1 cellular context compared by ENCODE assay signal in the genomic region with DNA sequence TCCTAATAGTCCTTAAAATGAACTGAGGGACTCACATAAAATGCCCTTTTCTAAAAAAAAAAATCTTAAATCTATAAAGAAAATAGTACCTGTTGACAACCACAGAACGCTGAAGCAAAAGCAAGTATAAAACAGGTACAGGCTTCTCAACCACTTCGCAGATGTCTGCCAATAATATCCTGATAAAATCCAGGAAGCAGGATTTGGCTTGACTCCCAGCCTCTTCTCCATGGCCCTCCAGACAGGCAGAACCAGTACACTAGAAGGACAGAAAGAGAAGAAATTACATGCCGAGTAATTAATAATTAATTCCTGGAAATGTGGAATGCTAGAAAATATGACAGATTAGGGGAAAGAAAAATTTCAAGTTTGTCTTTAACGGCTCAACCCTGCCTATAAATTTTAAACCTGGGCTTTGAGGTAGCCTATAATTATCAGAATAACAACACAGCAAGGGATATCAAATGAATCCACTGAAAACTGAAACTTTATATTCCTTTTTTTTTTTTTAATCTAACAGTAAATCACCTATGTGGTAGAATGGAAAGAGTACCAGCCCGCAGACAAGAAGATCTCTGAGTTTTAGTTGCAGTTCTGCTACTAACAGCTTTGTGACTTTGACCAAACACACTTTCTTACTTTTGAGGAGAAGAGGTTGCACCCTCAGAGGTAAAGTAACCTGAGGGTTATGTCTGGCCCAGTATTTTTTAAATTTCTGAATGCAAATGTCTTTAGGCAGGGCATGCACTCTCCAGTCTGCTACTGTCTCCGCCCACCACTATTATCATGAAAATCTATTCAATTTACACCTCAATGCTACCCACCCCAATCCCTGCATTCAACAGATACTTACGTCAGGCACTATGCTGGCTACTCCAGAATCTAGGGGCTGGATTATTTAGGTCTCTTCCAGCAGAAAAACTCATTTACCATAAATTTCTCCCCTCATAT.
TF ChIP-seq lines count a peak whose summit lies in the region.

No MANE protein-coding gene starts in this region.

TF ChIP-seq in endothelial cell of umbilical vein, 7 proteins besides CTCF, POLR2A, EP300 and RAD21 (continued from another document):
- no peak for TF ChIP-seq EZH2 (IDR thresholded peaks at IDR 0.05; ENCODE audit: borderline replicate concordance, low read depth, low read length, severe bottlenecking)
